Comparison of ENCODE assay signal across 20 cellular contexts in genomic region chr2:208713066-208713465, GRCh38.
DNase-seq lines count a peak whose midpoint lies in the region; TF ChIP-seq lines count a peak whose summit lies in the region.
"Had no signal": no experiment of that assay in that cellular context is flagged by ENCODE, and none has a peak within 500 bp of the region (broad histone marks: within the 10 kb centered on the region; RNA-seq: fewer than 3 reads in every experiment).

No MANE protein-coding gene starts in this region.

- H3K27ac Mint-ChIP-seq in type B pancreatic cell = peak overlapping the region; percentile 4
- H3K27ac Mint-ChIP-seq: CD14-positive monocyte had no signal

- DNase-seq in NCI-H345 (lab: John Stamatoyannopoulos, UW) (peak; percentile 49), NCI-H345 treated with DMSO at 0.1 percent for 48 hours (lab: John Stamatoyannopoulos, UW; ENCODE audit: unreplicated experiment) (no peak), OCI-M1 (lab: John Stamatoyannopoulos, UW) (peak; percentile 53), medulla oblongata (ENCODE audit: extremely low spot score) (peak; percentile 49), type B pancreatic cell (ENCODE audit: extremely low spot score, unreplicated experiment) (no peak), AG20443 (ENCODE audit: low spot score) (no peak), germinal center (ENCODE audit: low spot score) (no peak)
- no peak for DNase-seq in activated CD8-positive, alpha-beta memory T cell treated with anti-CD3 and anti-CD28 coated beads, Interleukin-2, amount 50 U/mL, for 4 hours
- DNase-seq: Caco-2, EL, H9, IMR-90, Karpas-422, MM.1S, NCI-H1436 treated with DMSO at 0.1 percent for 48 hours, NCI-H2029 treated with DMSO at 0.1 percent for 48 hours, NCI-H226, NCI-H82, Peyer's patch had no signal

- no peaks in the 10 kb centered on the region for H3K9me3 Mint-ChIP-seq in type B pancreatic cell
- H3K9me3 Mint-ChIP-seq: CD14-positive monocyte, H9 had no signal

- no peaks in the 10 kb centered on the region for H3K27me3 Mint-ChIP-seq in type B pancreatic cell

- H3K4me3 Mint-ChIP-seq in type B pancreatic cell = no peak overlapping the region
- H3K4me3 Mint-ChIP-seq: CD14-positive monocyte, H9 had no signal

- no peak for TF ChIP-seq CTCF in type B pancreatic cell (conservative IDR thresholded peaks at IDR 0.05)

- H3K36me3 Mint-ChIP-seq in type B pancreatic cell = no peaks in the 10 kb centered on the region
- H3K36me3 Mint-ChIP-seq: CD14-positive monocyte had no signal

- peaks cover 18% of the 10 kb centered on the region for H3K4me1 Mint-ChIP-seq in type B pancreatic cell (ENCODE audit: unreplicated experiment)
- H3K4me1 Mint-ChIP-seq: CD14-positive monocyte had no signal

Comparison
In these comparisons a context has a peak if more than half of its experiments do, and no peak if none do; other contexts are left out.
1. DNase-seq: peak in NCI-H345 (single experiment), OCI-M1 (single experiment) and medulla oblongata (single experiment); none in NCI-H345 treated with DMSO at 0.1 percent for 48 hours (single experiment), type B pancreatic cell (single experiment), activated CD8-positive, alpha-beta memory T cell treated with anti-CD3 and anti-CD28 coated beads, Interleukin-2, amount 50 U/mL, for 4 hours (single experiment), AG20443 (single experiment) and germinal center (single experiment).